ENCODE assay signal across 14 cellular contexts in the genomic region with DNA sequence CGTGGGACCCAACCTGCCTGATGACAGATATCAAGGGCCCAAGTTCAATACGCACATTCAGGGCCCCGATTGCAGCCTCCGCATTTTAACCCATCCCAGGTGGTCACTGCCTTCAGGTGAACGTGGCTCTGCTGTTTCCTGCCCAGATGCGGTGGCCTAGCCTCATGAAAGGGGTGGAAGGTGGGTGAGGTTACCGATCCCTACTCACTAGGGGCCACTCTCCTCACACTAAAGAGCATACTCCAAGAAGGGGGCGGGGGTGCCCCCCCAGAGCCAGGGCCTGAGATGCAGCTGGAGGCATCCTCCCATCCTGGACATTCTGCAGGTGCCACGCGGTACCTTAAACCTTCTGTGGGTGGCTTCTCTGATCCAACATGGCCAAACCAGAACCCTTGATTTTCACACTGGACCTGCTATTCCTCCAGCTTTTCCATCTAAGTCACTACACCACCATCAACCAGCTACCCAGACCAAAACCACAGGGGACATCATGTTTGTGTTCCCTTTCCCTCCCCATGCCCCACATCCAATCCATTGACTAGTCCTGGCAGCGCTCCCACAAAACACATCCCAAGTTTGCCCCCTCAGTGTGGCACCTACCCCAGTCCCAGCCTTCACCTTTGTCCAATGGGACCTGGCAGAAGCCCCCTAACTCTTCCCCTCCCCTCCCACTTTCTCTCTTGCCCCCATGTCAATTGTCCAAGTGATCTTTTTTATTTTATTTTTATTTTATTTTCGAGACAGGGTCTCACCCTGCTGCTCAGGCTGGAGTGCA. TPM values are rescaled to one million over a fixed set of nuclear protein-coding genes. Genes with fewer than 3 reads are reported as not detected.
DNase-seq lines count a peak whose midpoint lies in the region; ATAC-seq and TF ChIP-seq lines count a peak whose summit lies in the region.
"Had no signal": no experiment of that assay in that cellular context is flagged by ENCODE, and none has a peak within 500 bp of the region (broad histone marks: within the 10 kb centered on the region; RNA-seq: fewer than 3 reads in every experiment).

No MANE protein-coding gene starts in this region.

- TF ChIP-seq CTCF in lung (IDR thresholded peaks at IDR 0.05; ENCODE audit: control extremely low read depth, extremely low read depth): no peak
- no peak for TF ChIP-seq CTCF in vagina (IDR thresholded peaks at IDR 0.05)

- ATAC-seq in lung (ENCODE audit: insufficient read depth, low FRiP score): no peak

- H3K27ac ChIP-seq in lung (ENCODE audit: low read depth in 1 of 2, low read length in 1 of 2): no peak overlapping the region
- no peak overlapping the region for H3K27ac ChIP-seq in vagina
- H3K27ac ChIP-seq: C4-2B had no signal

- H3K4me1 ChIP-seq in lung (ENCODE audit: control insufficient read depth in 2 of 2, insufficient read depth in 2 of 2, low read length in 2 of 2) (no peaks in the 10 kb centered on the region), vagina (peaks cover 11% of the 10 kb centered on the region)
- H3K4me1 ChIP-seq: Caco-2 had no signal

- H3K36me3 ChIP-seq in lung (ENCODE audit: control insufficient read depth in 2 of 2, insufficient read depth in 2 of 2, low read length in 2 of 2): no peaks in the 10 kb centered on the region
- no peaks in the 10 kb centered on the region for H3K36me3 ChIP-seq in vagina

- intact Hi-C loops in vagina (cut with DNase I): loop anchor here (5.0 kb wide), 1 partner anchor 162 kb away; no protein-coding TSS in a partner anchor

- no peak for TF ChIP-seq POLR2A in vagina (IDR thresholded peaks at IDR 0.05)

- DNase-seq in AG20443 (ENCODE audit: low spot score): peak; percentile 4
- peak; percentile 32 for DNase-seq in ecto neural progenitor cell (ENCODE audit: low spot score)
- DNase-seq in lung (ENCODE audit: low spot score): peak; percentile 27
- DNase-seq in vagina (ENCODE audit: extremely low spot score in 2 of 2): peak; percentile 71 to 91
- DNase-seq in SKM-1 treated with dmso at 0.1 percent for 144 hours (lab: John Stamatoyannopoulos, UW; ENCODE audit: unreplicated experiment): no peak
- DNase-seq in T1000 (lab: John Stamatoyannopoulos, UW): no peak
- DNase-seq: ACHN; AML-193; CD4-positive, alpha-beta T cell had no signal

- peaks cover 3% of the 10 kb centered on the region in 2 donors for H3K9me3 ChIP-seq in lung (ENCODE audit: control insufficient read depth in 2 of 2, insufficient read depth in 1 of 2, low read length in 1 of 2)
- H3K9me3 ChIP-seq in vagina: no peaks in the 10 kb centered on the region
- H3K9me3 ChIP-seq: Caco-2 had no signal

- WGBS in lung, 2 donors: 87 to 93% methylated on average over 12 of the region's 12 CpGs

- H3K27me3 ChIP-seq in lung (ENCODE audit: control insufficient read depth, insufficient read depth): no peaks in the 10 kb centered on the region
- no peaks in the 10 kb centered on the region for H3K27me3 ChIP-seq in vagina

- no peak overlapping the region for H3K4me3 ChIP-seq in lung
- H3K4me3 ChIP-seq in vagina: no peak overlapping the region

RNA-seq across cellular contexts. Expression of a gene that starts 30.0 kb away (rescaled TPM):
- total RNA-seq in lung: not detected
- not detected for polyA plus RNA-seq in lung
- total RNA-seq in vagina: 23.1 TPM
- total RNA-seq: Caco-2; CD4-positive, alpha-beta T cell; H1; H9 had no signal
- polyA plus RNA-seq: BJ, H1 had no signal

Comparison
In these comparisons a context has a peak if more than half of its experiments do, and no peak if none do; other contexts are left out.
1. DNase-seq: peak in AG20443 (single experiment), ecto neural progenitor cell (single experiment), lung (single experiment) and vagina (2 of 2); none in SKM-1 treated with dmso at 0.1 percent for 144 hours (single experiment) and T1000 (single experiment).
2. RNA of a gene that starts 30.0 kb away (total RNA-seq): 23.1 TPM in vagina (single experiment); not detected in lung; every median in the first group is over 10 times any median in the second.